In the genomic region with DNA sequence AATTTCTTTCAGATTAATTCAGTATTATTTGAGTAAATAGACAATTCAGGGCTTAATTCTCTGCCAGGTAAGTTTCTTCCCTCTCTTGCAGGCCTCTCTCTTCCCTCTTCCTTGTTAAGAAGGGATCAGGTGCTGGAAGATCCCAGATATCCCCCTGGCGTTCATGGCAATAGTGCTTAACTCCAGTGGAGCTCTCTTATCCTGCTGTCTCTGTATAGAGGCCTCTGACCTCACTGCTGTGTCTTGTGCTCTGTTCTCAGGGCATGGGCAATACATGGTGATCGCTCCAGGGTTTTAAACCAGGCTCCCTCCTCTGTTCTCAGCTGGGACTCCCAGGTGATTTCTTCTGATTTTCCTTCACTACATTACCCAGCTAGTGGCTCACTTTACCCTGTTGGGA, we compare ENCODE assay signal across 15 cellular contexts.
DNase-seq lines count a peak whose midpoint lies in the region; ATAC-seq lines count a peak whose summit lies in the region.
"Had no signal": no experiment of that assay in that cellular context is flagged by ENCODE, and none has a peak within 500 bp of the region (broad histone marks: within the 10 kb centered on the region; RNA-seq: fewer than 3 reads in every experiment).

No MANE protein-coding gene starts in this region.

- H3K27ac Mint-ChIP-seq in activated T-helper 17 cell treated with anti-CD3 and anti-CD28 coated beads, Interleukin-2, amount 50 U/mL, for 72 hours = no peak overlapping the region
- no peak overlapping the region for H3K27ac Mint-ChIP-seq in activated T-cell treated with anti-CD3 and anti-CD28 coated beads, Interleukin-2, amount 50 U/mL, for 24 hours

- peaks cover 4% of the 10 kb centered on the region for H3K9me3 Mint-ChIP-seq in activated T-helper 17 cell treated with anti-CD3 and anti-CD28 coated beads, Interleukin-2, amount 50 U/mL, for 72 hours
- H3K9me3 Mint-ChIP-seq in activated T-cell treated with anti-CD3 and anti-CD28 coated beads, Interleukin-2, amount 50 U/mL, for 24 hours = no peaks in the 10 kb centered on the region

- no peak overlapping the region for H3K4me3 Mint-ChIP-seq in activated T-helper 17 cell treated with anti-CD3 and anti-CD28 coated beads, Interleukin-2, amount 50 U/mL, for 72 hours
- no peak overlapping the region for H3K4me3 Mint-ChIP-seq in activated T-cell treated with anti-CD3 and anti-CD28 coated beads, Interleukin-2, amount 50 U/mL, for 24 hours

- no peaks in the 10 kb centered on the region for H3K27me3 Mint-ChIP-seq in activated T-helper 17 cell treated with anti-CD3 and anti-CD28 coated beads, Interleukin-2, amount 50 U/mL, for 72 hours
- peaks cover 4% of the 10 kb centered on the region for H3K27me3 Mint-ChIP-seq in activated T-cell treated with anti-CD3 and anti-CD28 coated beads, Interleukin-2, amount 50 U/mL, for 24 hours

- no peaks in the 10 kb centered on the region for H3K36me3 Mint-ChIP-seq in activated T-helper 17 cell treated with anti-CD3 and anti-CD28 coated beads, Interleukin-2, amount 50 U/mL, for 72 hours (ENCODE audit: low read depth)
- no peaks in the 10 kb centered on the region for H3K36me3 Mint-ChIP-seq in activated T-cell treated with anti-CD3 and anti-CD28 coated beads, Interleukin-2, amount 50 U/mL, for 24 hours (ENCODE audit: low read depth)

- ATAC-seq in GM18502 (IDR thresholded peaks at IDR 0.05; ENCODE audit: poor library complexity, unreplicated experiment) (peak; percentile 18), GM21423 (IDR thresholded peaks at IDR 0.05; ENCODE audit: unreplicated experiment) (peak; percentile 13), HG03095 (IDR thresholded peaks at IDR 0.05; ENCODE audit: unreplicated experiment) (peak; percentile 7)
- no peak for ATAC-seq in activated T-helper 17 cell treated with anti-CD3 and anti-CD28 coated beads, Interleukin-2, amount 50 U/mL, for 72 hours (replicated peaks)
- ATAC-seq: SK-N-SH treated with all-trans-retinoic acid at 6 μM for 48 hours had no signal

- H3K4me1 Mint-ChIP-seq in activated T-helper 17 cell treated with anti-CD3 and anti-CD28 coated beads, Interleukin-2, amount 50 U/mL, for 72 hours = no peaks in the 10 kb centered on the region
- no peaks in the 10 kb centered on the region for H3K4me1 Mint-ChIP-seq in activated T-cell treated with anti-CD3 and anti-CD28 coated beads, Interleukin-2, amount 50 U/mL, for 24 hours (ENCODE audit: low read depth)

- DNase-seq in OCI-M2 (lab: John Stamatoyannopoulos, UW; ENCODE audit: unreplicated experiment) = peak; percentile 49
- no peak for DNase-seq in HuH-7 (ENCODE audit: low spot score)
- no peak for DNase-seq in DMS79 treated with DMSO at 0.1 percent for 48 hours (lab: John Stamatoyannopoulos, UW)
- DNase-seq in activated T-cell treated with anti-CD3 and anti-CD28 coated beads, Interleukin-2, amount 50 U/mL, for 24 hours = no peak
- DNase-seq: activated CD4-positive, alpha-beta T cell treated with anti-CD3 and anti-CD28 coated beads for 1 hour; activated T-cell treated with anti-CD3 and anti-CD28 coated beads, Interleukin-2, amount 50 U/mL, for 1 hour; amygdala; dermis blood vessel endothelial cell; midbrain; NCI-H1436 treated with DMSO at 0.1 percent for 48 hours had no signal
